Comparison of ENCODE assay signal across 14 cellular contexts in the genomic region with DNA sequence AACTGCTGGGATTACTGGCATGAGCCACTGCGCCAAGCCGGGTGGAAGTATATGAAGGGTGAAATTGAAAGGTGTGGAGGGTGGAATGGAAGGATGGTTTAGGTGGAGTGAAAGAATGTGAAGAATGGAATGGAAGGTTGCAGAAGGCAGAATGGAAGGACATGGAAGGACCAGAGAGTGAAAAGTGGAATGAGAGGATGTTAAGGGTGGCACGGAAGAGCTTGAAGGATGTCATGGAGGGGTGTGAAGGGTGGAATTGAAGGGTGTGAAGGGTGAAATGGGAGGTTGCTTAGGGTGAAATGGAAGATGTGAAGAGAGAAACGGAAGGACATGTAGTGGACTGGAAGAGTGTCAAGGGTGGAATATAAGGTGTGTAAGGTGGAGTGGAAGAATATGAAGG.
"Had no signal": no experiment of that assay in that cellular context is flagged by ENCODE, and none has a peak within 500 bp of the region (broad histone marks: within the 10 kb centered on the region; RNA-seq: fewer than 3 reads in every experiment).

No MANE protein-coding gene starts in this region.

- H3K36me3 ChIP-seq: pancreas, thyroid gland had no signal

- H3K9me3 ChIP-seq: pancreas, spleen, thyroid gland had no signal

- H3K4me3 Mint-ChIP-seq: activated CD4-positive, alpha-beta memory T cell treated with anti-CD3 and anti-CD28 coated beads, Interleukin-2, amount 10 ng/mL, durations not matched to agents 7 days and 5 days; stimulated activated naive B cell treated with anti-CD40 and anti-IgM and Interleukin-4, amounts not matched to agents 10 μg/mL and 1 μg/mL and 100 μg/mL, for 72 hours; WTC11 had no signal

- H3K4me1 ChIP-seq: pancreas had no signal

- H3K27me3 ChIP-seq: thyroid gland had no signal

- H3K4me3 ChIP-seq: lung, pancreas, spleen, thyroid gland had no signal

- H3K36me3 Mint-ChIP-seq: WTC11 had no signal

- H3K9me3 Mint-ChIP-seq: activated CD4-positive, alpha-beta memory T cell treated with anti-CD3 and anti-CD28 coated beads, Interleukin-2, amount 10 ng/mL, durations not matched to agents 7 days and 5 days; stimulated activated naive B cell treated with anti-CD40 and anti-IgM and Interleukin-4, amounts not matched to agents 10 μg/mL and 1 μg/mL and 100 μg/mL, for 72 hours; WTC11 had no signal

- H3K27ac Mint-ChIP-seq: activated CD4-positive, alpha-beta memory T cell treated with anti-CD3 and anti-CD28 coated beads, Interleukin-2, amount 10 ng/mL, durations not matched to agents 7 days and 5 days; stimulated activated naive B cell treated with anti-CD40 and anti-IgM and Interleukin-4, amounts not matched to agents 10 μg/mL and 1 μg/mL and 100 μg/mL, for 72 hours; WTC11 had no signal

- DNase-seq: activated CD4-positive, alpha-beta memory T cell treated with anti-CD3 and anti-CD28 coated beads, Interleukin-2, amount 10 ng/mL, durations not matched to agents 7 days and 5 days; activated CD4-positive, alpha-beta T cell treated with anti-CD3 and anti-CD28 coated beads for 4 hours; activated naive CD4-positive, alpha-beta T cell treated with anti-CD3 and anti-CD28 coated beads, Interleukin-2, amount 50 U/mL, for 16 hours; activated T-cell treated with anti-CD3 and anti-CD28 coated beads, Interleukin-2, amount 50 U/mL, for 1 hour; cerebellar nuclear complex; cortex of kidney; head of caudate nucleus; midbrain; pancreas; spleen; stimulated activated naive B cell treated with anti-CD40 and anti-IgM and Interleukin-4, amounts not matched to agents 10 μg/mL and 1 μg/mL and 100 μg/mL, for 72 hours; thyroid gland had no signal

- H3K27me3 Mint-ChIP-seq: stimulated activated naive B cell treated with anti-CD40 and anti-IgM and Interleukin-4, amounts not matched to agents 10 μg/mL and 1 μg/mL and 100 μg/mL, for 72 hours had no signal

- ATAC-seq: pancreas; stimulated activated naive B cell treated with anti-CD40 and anti-IgM and Interleukin-4, amounts not matched to agents 10 μg/mL and 1 μg/mL and 100 μg/mL, for 72 hours; WTC11 had no signal

- H3K27ac ChIP-seq: pancreas, spleen, thyroid gland had no signal
